Comparison of ENCODE assay signal across 16 cellular contexts in the genomic region with DNA sequence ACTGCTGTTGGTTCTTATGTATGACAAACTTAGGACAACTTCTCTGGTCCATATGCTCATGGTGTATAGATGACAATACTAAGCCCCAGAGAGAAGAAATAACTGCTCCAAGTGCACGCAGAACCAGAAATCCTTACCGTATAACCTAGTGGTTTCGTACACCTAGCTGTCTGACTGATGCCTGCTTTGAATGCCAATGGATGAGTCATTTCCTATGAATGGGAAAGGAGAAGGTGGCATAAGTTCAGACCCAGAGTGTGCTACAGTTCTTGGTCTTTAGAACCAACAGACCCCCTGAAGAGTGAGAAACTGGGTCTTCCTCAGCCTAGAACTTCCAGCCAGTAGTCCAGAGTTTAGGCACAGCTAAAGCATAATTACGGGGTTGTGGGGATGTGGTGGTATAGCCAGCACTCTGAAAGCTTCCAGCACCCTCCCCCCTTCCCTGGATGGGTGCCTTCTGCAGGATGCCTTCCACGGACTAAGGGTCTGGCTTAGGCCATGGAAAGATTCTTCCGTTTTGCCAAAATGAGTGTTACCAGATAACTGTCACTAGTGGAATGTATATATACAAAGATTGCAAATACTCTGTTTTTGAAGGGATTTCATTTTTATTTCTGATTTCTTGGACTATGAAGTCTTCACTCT.
DNase-seq lines count a peak whose midpoint lies in the region; ATAC-seq, FAIRE-seq and TF ChIP-seq lines count a peak whose summit lies in the region.
"Had no signal": no experiment of that assay in that cellular context is flagged by ENCODE, and none has a peak within 500 bp of the region (broad histone marks: within the 10 kb centered on the region; RNA-seq: fewer than 3 reads in every experiment).

No MANE protein-coding gene starts in this region.

- intact Hi-C loops in endothelial cell of umbilical vein (cut with micrococcal nuclease) = no loop called here

- TF ChIP-seq CTCF in endothelial cell of umbilical vein (IDR thresholded peaks at IDR 0.05; ENCODE audit: extremely low read depth in 1 of 2, insufficient read depth in 1 of 2, low read depth in 1 of 2, low read length in 2 of 2) (no peak), omental fat pad (IDR thresholded peaks at IDR 0.05) (no peak)

- no peaks in the 10 kb centered on the region for H3K36me3 Mint-ChIP-seq in activated naive CD8-positive, alpha-beta T cell treated with anti-CD3 and anti-CD28 coated beads for 36 hours
- H3K36me3 Mint-ChIP-seq: WTC11 had no signal

- no peaks in the 10 kb centered on the region for H3K36me3 ChIP-seq in endothelial cell of umbilical vein (ENCODE audit: control insufficient read depth in 2 of 2, extremely low read depth in 1 of 2, insufficient read depth in 2 of 2, low read length in 2 of 2)
- H3K36me3 ChIP-seq: BLaER1 had no signal

- H3K27ac ChIP-seq in endothelial cell of umbilical vein (ENCODE audit: insufficient read depth, low read depth, low read length) = no peak overlapping the region
- H3K27ac ChIP-seq: BLaER1, spleen had no signal

- BruUV-seq in endothelial cell of umbilical vein (replicated peaks; lab: Mats Ljungman, UMichigan) = no TSS peak

- H3K4me2 ChIP-seq in endothelial cell of umbilical vein (ENCODE audit: insufficient read depth, low read length) = peak overlapping the region; percentile 69
- H3K4me2 ChIP-seq: BLaER1 had no signal

- H3K4me3 ChIP-seq in endothelial cell of umbilical vein (replicated peaks in 1 of 3; ENCODE audit: insufficient read depth in 1 of 3, low read depth in 1 of 3, low read length in 3 of 3) = no peak overlapping the region
- H3K4me3 ChIP-seq: BLaER1, spleen had no signal

- H4K20me1 ChIP-seq in endothelial cell of umbilical vein (replicated peaks; ENCODE audit: control insufficient read depth, extremely low read depth, insufficient read depth, low read length) = no peaks in the 10 kb centered on the region
- H4K20me1 ChIP-seq: BLaER1 had no signal

- POLR2A ChIA-PET in endothelial cell of umbilical vein (lab: Charles Lee) = no interaction called here

- H3K79me2 ChIP-seq in endothelial cell of umbilical vein (ENCODE audit: control insufficient read depth, insufficient read depth, low read length) = no peaks in the 10 kb centered on the region

- H3K9ac ChIP-seq in endothelial cell of umbilical vein (replicated peaks; ENCODE audit: extremely low read depth, insufficient read depth, low read length) = no peak overlapping the region
- H3K9ac ChIP-seq: BLaER1 had no signal

- no peaks in the 10 kb centered on the region for H3K4me1 Mint-ChIP-seq in activated naive CD8-positive, alpha-beta T cell treated with anti-CD3 and anti-CD28 coated beads for 36 hours

- CTCF ChIA-PET in endothelial cell of umbilical vein (lab: Charles Lee) = interaction anchor here (1.1 to 2.1 kb wide), 3 partner anchors 9 to 13 kb away, joined by 3 to 7 read pairs (median 5); no protein-coding TSS in a partner anchor

- H3K4me1 ChIP-seq in endothelial cell of umbilical vein (ENCODE audit: control insufficient read depth, extremely low read depth, insufficient read depth, low read length) = peaks cover 10% of the 10 kb centered on the region
- H3K4me1 ChIP-seq: BLaER1 had no signal

- H2AFZ ChIP-seq in endothelial cell of umbilical vein (ENCODE audit: low read depth, low read length) = no peak overlapping the region

- no peaks in the 10 kb centered on the region for H3K27me3 ChIP-seq in endothelial cell of umbilical vein (ENCODE audit: control insufficient read depth in 2 of 2, insufficient read depth in 2 of 2, low read length in 2 of 2)
- H3K27me3 ChIP-seq: BLaER1, spleen had no signal

- TF ChIP-seq POLR2A in endothelial cell of umbilical vein (IDR thresholded peaks at IDR 0.05; ENCODE audit: low read depth, low read length) = no peak

- peak; percentile 73 for FAIRE-seq in endothelial cell of umbilical vein (lab: Jason Lieb, UNC)
- FAIRE-seq: kidney had no signal

- peaks cover 7% of the 10 kb centered on the region for H3K27me3 Mint-ChIP-seq in activated naive CD8-positive, alpha-beta T cell treated with anti-CD3 and anti-CD28 coated beads for 36 hours
- H3K27me3 Mint-ChIP-seq: effector memory CD8-positive, alpha-beta T cell had no signal

- H3K4me3 Mint-ChIP-seq in activated naive CD8-positive, alpha-beta T cell treated with anti-CD3 and anti-CD28 coated beads for 36 hours = no peak overlapping the region
- H3K4me3 Mint-ChIP-seq: effector memory CD8-positive, alpha-beta T cell; WTC11 had no signal

- H3K9me1 ChIP-seq in endothelial cell of umbilical vein (replicated peaks; ENCODE audit: control insufficient read depth, extremely low read depth, insufficient read depth, low read length) = no peaks in the 10 kb centered on the region

- peak; percentile 53 for DNase-seq in EL
- peak; percentile 74 for DNase-seq in NCI-H226
- DNase-seq in endothelial cell of umbilical vein (ENCODE audit: low read depth, low spot score) = peak; percentile 48
- DNase-seq in omental fat pad (ENCODE audit: low spot score) = no peak
- no peak for DNase-seq in NCI-H1048 (lab: John Stamatoyannopoulos, UW)
- DNase-seq in activated naive CD8-positive, alpha-beta T cell treated with anti-CD3 and anti-CD28 coated beads for 36 hours = no peak
- no peak for DNase-seq in NCI-H1417 (lab: John Stamatoyannopoulos, UW)
- no peak for DNase-seq in NCI-H446 treated with DMSO at 0.1 percent for 48 hours (lab: John Stamatoyannopoulos, UW)
- DNase-seq: activated naive CD4-positive, alpha-beta T cell treated with anti-CD3 and anti-CD28 coated beads, Interleukin-2, amount 50 U/mL, for 16 hours; effector memory CD8-positive, alpha-beta T cell; kidney; NCI-H2227 treated with DMSO at 0.1 percent for 48 hours; posterior cingulate gyrus; spleen had no signal

- peak; percentile 77 for ATAC-seq in omental fat pad (ENCODE audit: low FRiP score)
- ATAC-seq: effector memory CD8-positive, alpha-beta T cell; WTC11 had no signal

- dilution Hi-C loops in endothelial cell of umbilical vein (cut with MboI; ENCODE audit: extremely low pct_ligation_motif_present, low sequenced_read_pairs) = no loop called here

- no peak overlapping the region for H3K27ac Mint-ChIP-seq in activated naive CD8-positive, alpha-beta T cell treated with anti-CD3 and anti-CD28 coated beads for 36 hours
- H3K27ac Mint-ChIP-seq: effector memory CD8-positive, alpha-beta T cell; WTC11 had no signal

- no peaks in the 10 kb centered on the region for H3K9me3 Mint-ChIP-seq in activated naive CD8-positive, alpha-beta T cell treated with anti-CD3 and anti-CD28 coated beads for 36 hours
- H3K9me3 Mint-ChIP-seq: effector memory CD8-positive, alpha-beta T cell; WTC11 had no signal

- no peaks in the 10 kb centered on the region for H3K9me3 ChIP-seq in endothelial cell of umbilical vein (replicated peaks; ENCODE audit: control insufficient read depth, insufficient read depth, low read length)
- H3K9me3 ChIP-seq: BLaER1, spleen had no signal

TF ChIP-seq in endothelial cell of umbilical vein, 7 proteins besides CTCF, POLR2A, EP300 and RAD21:
- TF ChIP-seq EZH2 (IDR thresholded peaks at IDR 0.05; ENCODE audit: borderline replicate concordance, low read depth, low read length, severe bottlenecking) (no peak), MYC (IDR thresholded peaks at IDR 0.05; ENCODE audit: low read depth, low read length) (no peak), MAX (IDR thresholded peaks at IDR 0.05; ENCODE audit: insufficient read depth, insufficient read length) (no peak), JUN (IDR thresholded peaks at IDR 0.05; ENCODE audit: borderline replicate concordance, insufficient read depth, insufficient read length, low read depth) (peak; percentile 77), FOS (IDR thresholded peaks at IDR 0.05; ENCODE audit: borderline replicate concordance, insufficient read depth, low read length) (peak; percentile 32), GATA2 (IDR thresholded peaks at IDR 0.05; ENCODE audit: insufficient read depth, insufficient read length, low read depth, low read length) (no peak), POLR2AphosphoS5 (IDR thresholded peaks at IDR 0.05; ENCODE audit: insufficient read depth, low read depth, low read length) (no peak)

Comparison
In these comparisons a context has a peak if more than half of its experiments do, and no peak if none do; other contexts are left out.
1. DNase-seq: peak in EL (single experiment), NCI-H226 (single experiment) and endothelial cell of umbilical vein (single experiment); none in omental fat pad (single experiment), NCI-H1048 (single experiment), activated naive CD8-positive, alpha-beta T cell treated with anti-CD3 and anti-CD28 coated beads for 36 hours (single experiment), NCI-H1417 (0 of 3) and NCI-H446 treated with DMSO at 0.1 percent for 48 hours (single experiment).